8 cellular contexts compared by ENCODE assay signal in genomic region chr5:74640450-74641013, GRCh38. TPM values are rescaled to one million over a fixed set of nuclear protein-coding genes. Genes with fewer than 3 reads are reported as not detected.
DNase-seq lines count a peak whose midpoint lies in the region; ATAC-seq, FAIRE-seq and TF ChIP-seq lines count a peak whose summit lies in the region.

A gene with protein sequence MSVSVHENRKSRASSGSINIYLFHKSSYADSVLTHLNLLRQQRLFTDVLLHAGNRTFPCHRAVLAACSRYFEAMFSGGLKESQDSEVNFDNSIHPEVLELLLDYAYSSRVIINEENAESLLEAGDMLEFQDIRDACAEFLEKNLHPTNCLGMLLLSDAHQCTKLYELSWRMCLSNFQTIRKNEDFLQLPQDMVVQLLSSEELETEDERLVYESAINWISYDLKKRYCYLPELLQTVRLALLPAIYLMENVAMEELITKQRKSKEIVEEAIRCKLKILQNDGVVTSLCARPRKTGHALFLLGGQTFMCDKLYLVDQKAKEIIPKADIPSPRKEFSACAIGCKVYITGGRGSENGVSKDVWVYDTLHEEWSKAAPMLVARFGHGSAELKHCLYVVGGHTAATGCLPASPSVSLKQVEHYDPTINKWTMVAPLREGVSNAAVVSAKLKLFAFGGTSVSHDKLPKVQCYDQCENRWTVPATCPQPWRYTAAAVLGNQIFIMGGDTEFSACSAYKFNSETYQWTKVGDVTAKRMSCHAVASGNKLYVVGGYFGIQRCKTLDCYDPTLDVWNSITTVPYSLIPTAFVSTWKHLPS (minus strand): TSS chr5:74640728. CDS start chr5:74636485, 4,243 bp downstream.

- ATAC-seq in GM19023 (IDR thresholded peaks at IDR 0.05; ENCODE audit: unreplicated experiment) (peak; percentile 72), HG03280 (IDR thresholded peaks at IDR 0.05; ENCODE audit: unreplicated experiment) (peak; percentile 71), HepG2 (peak; percentile 83)

- peak within 1 kb of the TSS; percentile 92 to 100 (median 99) for H3K4me3 ChIP-seq in HepG2 (replicated peaks in 1 of 3; ENCODE audit: insufficient read depth in 1 of 3, low read depth in 2 of 3, low read length in 3 of 3)

- peaks cover 50% of the 10 kb centered on the region for H3K79me2 ChIP-seq in HepG2 (ENCODE audit: insufficient read depth, low read length)

- POLR2A ChIA-PET in HepG2 (lab: Yijun Ruan, JAX), result interaction anchor here (0.5 to 4.0 kb wide), 62 partner anchors 8 to 826 kb away, joined by 3 to 62 read pairs (median 4); partner anchors contain the start of gene HEXB

- 1% methylated on average over 34 of the region's 64 CpGs for WGBS in HepG2 (ENCODE audit: low lambda C conversion rate)

- H3K4me2 ChIP-seq in HepG2 (ENCODE audit: low read depth, low read length), result peak within 1 kb of the TSS; percentile 97

- H3K9me3 ChIP-seq in HepG2 (ENCODE audit: low read length), result no peaks in the 10 kb centered on the region

- TF ChIP-seq CTCF in HepG2 (CRISPR knock-in tag; IDR thresholded peaks at IDR 0.05), result peak; percentile 68

- intact Hi-C loops in HepG2 (cut with micrococcal nuclease; ENCODE audit: unreplicated experiment), result loop anchor here (1.0 to 5.0 kb wide), 3 partner anchors 58 to 140 kb away; no protein-coding TSS in a partner anchor

- no TSS peak for BruUV-seq in HepG2 (replicated peaks; lab: Mats Ljungman, UMichigan)

- peaks cover 44% of the 10 kb centered on the region for H4K20me1 ChIP-seq in HepG2 (ENCODE audit: insufficient read depth, low read length)

- TF ChIP-seq RAD21 in HepG2 (CRISPR knock-in tag; IDR thresholded peaks at IDR 0.05), result peak; percentile 80

- DNase-seq in Ammon's horn (ENCODE audit: low spot score) (peak; percentile 90), NCI-H510A treated with DMSO at 0.1 percent for 48 hours (lab: John Stamatoyannopoulos, UW) (peak; percentile 56), dermis blood vessel endothelial cell (peak; percentile 95), HepG2 (ENCODE audit: low spot score) (peak; percentile 95)
- peak; percentile 69 for DNase-seq in activated CD4-positive, alpha-beta T cell treated with anti-CD3 and anti-CD28 coated beads, Interleukin-2, amount 50 U/mL, for 1 hour
- peak; percentile 67 for DNase-seq in stimulated activated CD4-positive, alpha-beta T cell treated with anti-CD3 and anti-CD28 coated beads, Interleukin-2, amount 100 ng/mL, for 4 hours (ENCODE audit: low read depth)

- no peak within 1 kb of the TSS for H2AFZ ChIP-seq in HepG2 (ENCODE audit: low read length)

- TF ChIP-seq EP300 in HepG2 (IDR thresholded peaks at IDR 0.05; ENCODE audit: low read depth in 2 of 2, low read length in 2 of 2) (peak in 1 of 2 experiments; percentile 60; a peak in 2 of 4 replicates), HepG2 (CRISPR knock-in tag; IDR thresholded peaks at IDR 0.05; ENCODE audit: borderline replicate concordance) (peak; percentile 73; the same call in 1 of the 2 replicates)

- peaks cover 4 to 17% of the 10 kb centered on the region in 2 experiments for H3K36me3 ChIP-seq in HepG2 (replicated peaks in 1 of 2; ENCODE audit: control insufficient read depth in 1 of 2, insufficient read depth in 2 of 2, low read length in 2 of 2)

- peak within 1 kb of the TSS; percentile 83 for H3K27ac ChIP-seq in HepG2 (ENCODE audit: extremely low read length, insufficient read depth, low read length)

- peak in 1 of 2 experiments; percentile 98; a peak in 2 of 4 replicates for TF ChIP-seq POLR2A in HepG2 (IDR thresholded peaks at IDR 0.05; ENCODE audit: insufficient read depth in 1 of 2, low read depth in 2 of 2, low read length in 2 of 2)

- H3K4me1 ChIP-seq in HepG2 (ENCODE audit: insufficient read depth, low read length), result peaks cover 42% of the 10 kb centered on the region

- H3K27me3 ChIP-seq in HepG2 (ENCODE audit: control insufficient read depth in 1 of 2, insufficient read depth in 2 of 2, low read length in 2 of 2), result no peaks in the 10 kb centered on the region; a peak in 2 of 5 replicates

- FAIRE-seq in HepG2 (lab: Jason Lieb, UNC), result peak; percentile 12

- H3K9ac ChIP-seq in HepG2 (ENCODE audit: insufficient read depth, low read depth, low read length), result peak within 1 kb of the TSS; percentile 94

- in situ Hi-C loops in HepG2 (cut with HindIII; ENCODE audit: extremely low pct_ligation_motif_present, low pct_unique_long_range_greater_than_20kb), result loop anchor here (5.0 to 10.0 kb wide), 2 partner anchors 243 to 596 kb away; no protein-coding TSS in a partner anchor

- CTCF ChIA-PET in HepG2 (lab: Yijun Ruan, JAX; ENCODE audit: low intra/inter-chr PET ratio, low total read pairs), result interaction anchor here (1.0 kb wide), 1 partner anchor 694 kb away, joined by 3 read pairs; no protein-coding TSS in a partner anchor

TF ChIP-seq in HepG2, 621 proteins besides CTCF, POLR2A, EP300 and RAD21 (continues in another document):
- TF ChIP-seq NAIF1 (CRISPR knock-in tag; IDR thresholded peaks at IDR 0.05; ENCODE audit: borderline replicate concordance) (no peak), MED13 (CRISPR knock-in tag; IDR thresholded peaks at IDR 0.05) (peak; percentile 89; the same call in 1 of the 2 replicates), ZC3H4 (CRISPR knock-in tag; IDR thresholded peaks at IDR 0.05; ENCODE audit: borderline replicate concordance) (0 out of 2 replicates have a peak, but pooled peaks have one; percentile 46), NFE2 (CRISPR knock-in tag; IDR thresholded peaks at IDR 0.05) (no peak), PHB2 (IDR thresholded peaks at IDR 0.05; ENCODE audit: partially characterized antibody) (no peak), HNF4A (CRISPR knock-in tag; IDR thresholded peaks at IDR 0.05) (no peak), ZNF101 (CRISPR knock-in tag; IDR thresholded peaks at IDR 0.05; ENCODE audit: borderline replicate concordance, low read depth) (no peak), KAT7 (CRISPR knock-in tag; IDR thresholded peaks at IDR 0.05; ENCODE audit: borderline replicate concordance) (peak; percentile 80), CHD2 (IDR thresholded peaks at IDR 0.05; ENCODE audit: low read depth, low read length) (no peak), SNAPC5 (CRISPR knock-in tag; IDR thresholded peaks at IDR 0.05; ENCODE audit: borderline replicate concordance) (peak; percentile 87; the same call in 1 of the 2 replicates), DPF2 (CRISPR knock-in tag; IDR thresholded peaks at IDR 0.05; ENCODE audit: borderline replicate concordance, low read depth) (no peak), ZNF329 (CRISPR knock-in tag; IDR thresholded peaks at IDR 0.05; ENCODE audit: low read depth) (no peak), ARNT2 (CRISPR knock-in tag; IDR thresholded peaks at IDR 0.05; ENCODE audit: low read depth) (peak; percentile 89), KLF16 (CRISPR knock-in tag; IDR thresholded peaks at IDR 0.05) (peak; percentile 71 to 94; a peak in 3 of 4 replicates), SKI (IDR thresholded peaks at IDR 0.05; ENCODE audit: partially characterized antibody) (peak; percentile 95), ZNF282 (IDR thresholded peaks at IDR 0.05; ENCODE audit: partially characterized antibody) (no peak)
- TF ChIP-seq, protein P1, sequence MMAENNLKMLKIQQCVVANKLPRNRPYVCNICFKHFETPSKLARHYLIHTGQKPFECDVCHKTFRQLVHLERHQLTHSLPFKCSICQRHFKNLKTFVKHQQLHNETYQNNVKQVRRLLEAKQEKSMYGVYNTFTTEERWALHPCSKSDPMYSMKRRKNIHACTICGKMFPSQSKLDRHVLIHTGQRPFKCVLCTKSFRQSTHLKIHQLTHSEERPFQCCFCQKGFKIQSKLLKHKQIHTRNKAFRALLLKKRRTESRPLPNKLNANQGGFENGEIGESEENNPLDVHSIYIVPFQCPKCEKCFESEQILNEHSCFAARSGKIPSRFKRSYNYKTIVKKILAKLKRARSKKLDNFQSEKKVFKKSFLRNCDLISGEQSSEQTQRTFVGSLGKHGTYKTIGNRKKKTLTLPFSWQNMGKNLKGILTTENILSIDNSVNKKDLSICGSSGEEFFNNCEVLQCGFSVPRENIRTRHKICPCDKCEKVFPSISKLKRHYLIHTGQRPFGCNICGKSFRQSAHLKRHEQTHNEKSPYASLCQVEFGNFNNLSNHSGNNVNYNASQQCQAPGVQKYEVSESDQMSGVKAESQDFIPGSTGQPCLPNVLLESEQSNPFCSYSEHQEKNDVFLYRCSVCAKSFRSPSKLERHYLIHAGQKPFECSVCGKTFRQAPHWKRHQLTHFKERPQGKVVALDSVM (CRISPR knock-in tag; IDR thresholded peaks at IDR 0.05), result no peak

RNA-seq across cellular contexts. Expression of the gene that starts here (rescaled TPM):
- 26.2 and 32.2 TPM in 2 replicates for total RNA-seq in dermis blood vessel endothelial cell
- 63.8 and 69.9 TPM in 2 replicates for total RNA-seq in HepG2 (2016; rRNA removed; fragmentation: Illumina TruSeq; extraction: Trizol)
- total RNA-seq in HepG2 (2016; cell fraction: cytosol; rRNA removed; fragmentation: Illumina TruSeq; extraction: Trizol; ENCODE audit: low read depth), result 33.8 and 33.9 TPM in 2 replicates
- 61.8 and 63.2 TPM in 2 replicates for total RNA-seq in HepG2 (2016; cell fraction: insoluble cytoplasmic fraction; rRNA removed; fragmentation: Illumina TruSeq; extraction: Trizol)
- 48.4 and 54.2 TPM in 2 replicates for total RNA-seq in HepG2 (2016; cell fraction: membrane; rRNA removed; fragmentation: Illumina TruSeq; extraction: Trizol)
- total RNA-seq in HepG2 (2016; cell fraction: nucleus; rRNA removed; fragmentation: Illumina TruSeq; extraction: Trizol), result 60.3 and 63.7 TPM in 2 replicates
- polyA plus RNA-seq in HepG2 (2011; rRNA removed), result 61.6 and 64.4 TPM in 2 replicates
- 32.3 and 55.9 TPM in 2 replicates for polyA plus RNA-seq in HepG2 (2011; cell fraction: cytosol; rRNA removed)
- 251 and 317 TPM in 2 replicates for polyA plus RNA-seq in HepG2 (2011; cell fraction: nucleus; rRNA removed)
- polyA plus RNA-seq in HepG2 (2012), result 54.2 and 69.2 TPM in 2 replicates
- polyA plus RNA-seq in HepG2 (2016; cell fraction: cytosol; fragmentation: Illumina TruSeq; extraction: Trizol; ENCODE audit: low read depth), result 2.0 and 2.4 TPM in 2 replicates
- 40.2 and 43.8 TPM in 2 replicates for polyA plus RNA-seq in HepG2 (2016; cell fraction: insoluble cytoplasmic fraction; fragmentation: Illumina TruSeq; extraction: Trizol; ENCODE audit: low read depth)
- 9.1 and 9.2 TPM in 2 replicates for polyA plus RNA-seq in HepG2 (2016; cell fraction: membrane; fragmentation: Illumina TruSeq; extraction: Trizol; ENCODE audit: low read depth)
- polyA plus RNA-seq in HepG2 (2016; cell fraction: nucleus; fragmentation: Illumina TruSeq; extraction: Trizol; ENCODE audit: insufficient read depth, low read depth), result 102 and 108 TPM in 2 replicates
- polyA minus RNA-seq in HepG2 (2011; rRNA and poly(A)+ RNA removed; ENCODE audit: low replicate concordance), result 0.19 and 296 TPM in 2 replicates
- polyA minus RNA-seq in HepG2 (2011; cell fraction: cytosol; rRNA and poly(A)+ RNA removed), result 71.8 and 103 TPM in 2 replicates
- polyA minus RNA-seq in HepG2 (2011; cell fraction: nucleus; rRNA and poly(A)+ RNA removed), result 162 and 227 TPM in 2 replicates

Comparison
In these comparisons a context has a peak if more than half of its experiments do, and no peak if none do; other contexts are left out.
1. Peak in every context shown above with its lines: DNase-seq, ATAC-seq, H3K4me3 ChIP-seq and H3K27ac ChIP-seq.